8 cellular contexts compared by ENCODE assay signal in the genomic region with DNA sequence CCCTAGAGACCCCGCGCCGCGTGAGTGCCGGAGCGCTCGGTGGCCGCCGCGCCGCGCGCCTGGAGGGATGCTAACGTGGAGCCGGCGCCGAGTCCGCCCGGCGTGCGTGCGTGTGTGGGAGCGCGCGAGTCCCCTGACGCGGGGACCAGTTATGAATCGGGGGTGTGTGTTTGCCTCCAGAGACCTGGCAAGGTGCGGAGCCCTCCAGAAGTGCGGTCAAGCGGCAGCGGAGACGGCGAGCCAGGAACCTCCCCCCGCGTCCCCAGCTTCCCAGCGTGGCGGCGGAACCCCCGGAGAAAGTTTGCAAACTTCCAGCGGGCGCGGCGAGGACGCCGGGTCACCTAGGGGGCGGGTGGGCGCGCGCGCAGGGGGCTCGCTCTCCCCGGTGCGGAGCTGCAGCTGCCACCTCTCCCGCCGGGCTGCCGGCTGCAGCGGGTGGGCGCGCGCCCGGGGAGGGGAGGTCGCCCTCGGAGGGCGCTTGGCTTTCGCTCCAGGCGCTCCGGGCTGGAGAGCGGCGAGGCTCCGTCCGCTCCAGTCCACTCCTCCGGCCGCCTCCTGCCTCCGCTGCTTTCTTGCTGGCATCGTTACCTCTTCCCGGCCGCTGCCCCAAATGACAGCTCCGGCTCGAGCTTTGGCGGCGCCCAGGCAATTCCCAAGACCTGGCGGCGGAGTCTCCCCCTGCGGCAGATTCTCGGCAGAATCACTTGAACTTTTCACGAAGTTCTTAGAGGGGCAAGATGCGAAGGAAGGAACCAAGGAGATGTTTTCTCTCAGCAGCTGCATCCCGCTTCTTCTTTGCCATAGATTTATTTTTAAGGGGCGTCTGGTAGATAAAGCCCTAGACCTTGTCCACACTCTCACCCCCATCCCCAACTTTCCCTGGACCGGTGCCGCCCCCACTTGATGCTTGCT. TPM values are rescaled to one million over a fixed set of nuclear protein-coding genes. Genes with fewer than 3 reads are reported as not detected.
DNase-seq lines count a peak whose midpoint lies in the region; ATAC-seq and TF ChIP-seq lines count a peak whose summit lies in the region.

No MANE protein-coding gene starts in this region.

- H3K27me3 ChIP-seq in CD4-positive, alpha-beta T cell (ENCODE audit: control insufficient read depth, insufficient read depth, low read length) = peaks cover 56% of the 10 kb centered on the region

- intact Hi-C loops in CD4-positive, alpha-beta T cell (cut with DNase I, micrococcal nuclease) = no loop called here

- H3K27ac ChIP-seq in CD4-positive, alpha-beta T cell (ENCODE audit: low read depth, low read length) = no peak overlapping the region

- no peak for ATAC-seq in CD4-positive, alpha-beta T cell (ENCODE audit: poor library complexity)
- peak; percentile 18 for ATAC-seq in activated CD8-positive, alpha-beta memory T cell treated with anti-CD3 and anti-CD28 coated beads, Interleukin-2, amount 10 ng/mL, durations not matched to agents 7 days and 5 days
- ATAC-seq in GM18909 (IDR thresholded peaks at IDR 0.05; ENCODE audit: poor library complexity, unreplicated experiment) (no peak), HG03521 (IDR thresholded peaks at IDR 0.05; ENCODE audit: unreplicated experiment) (no peak)

- no peaks in the 10 kb centered on the region for H3K36me3 Mint-ChIP-seq in CD4-positive, alpha-beta T cell (ENCODE audit: low read depth)
- H3K36me3 Mint-ChIP-seq in activated CD8-positive, alpha-beta memory T cell treated with anti-CD3 and anti-CD28 coated beads, Interleukin-2, amount 10 ng/mL, durations not matched to agents 7 days and 5 days = no peaks in the 10 kb centered on the region

- peaks cover 80% of the 10 kb centered on the region for H3K27me3 Mint-ChIP-seq in CD4-positive, alpha-beta T cell
- peaks cover 69% of the 10 kb centered on the region for H3K27me3 Mint-ChIP-seq in activated CD8-positive, alpha-beta memory T cell treated with anti-CD3 and anti-CD28 coated beads, Interleukin-2, amount 10 ng/mL, durations not matched to agents 7 days and 5 days

- CTCF ChIA-PET in CD4-positive, alpha-beta T cell (lab: Charles Lee) = no interaction called here
- CTCF ChIA-PET in activated CD8-positive, alpha-beta memory T cell treated with anti-CD3 and anti-CD28 coated beads, Interleukin-2, amount 10 ng/mL, durations not matched to agents 7 days and 5 days (lab: Charles Lee) = interaction anchor here (1.1 kb wide), 1 partner anchor 348 kb away, joined by 3 read pairs; no protein-coding TSS in a partner anchor

- POLR2A ChIA-PET in CD4-positive, alpha-beta T cell (lab: Charles Lee) = no interaction called here

- no peak for TF ChIP-seq CTCF in CD4-positive, alpha-beta T cell (IDR thresholded peaks at IDR 0.05)
- TF ChIP-seq CTCF in HFF-Myc (IDR thresholded peaks at IDR 0.05; ENCODE audit: low read depth, low read length, missing control alignments) = no peak

- no peaks in the 10 kb centered on the region for H3K9me3 ChIP-seq in CD4-positive, alpha-beta T cell (ENCODE audit: control insufficient read depth, low read length)

- peak overlapping the region; percentile 73 for H3K4me3 ChIP-seq in HFF-Myc (replicated peaks; ENCODE audit: low read depth, low read length)

- H3K27ac Mint-ChIP-seq in CD4-positive, alpha-beta T cell = no peak overlapping the region
- no peak overlapping the region for H3K27ac Mint-ChIP-seq in activated CD8-positive, alpha-beta memory T cell treated with anti-CD3 and anti-CD28 coated beads, Interleukin-2, amount 10 ng/mL, durations not matched to agents 7 days and 5 days

- peaks cover 20% of the 10 kb centered on the region for H3K4me1 Mint-ChIP-seq in CD4-positive, alpha-beta T cell (ENCODE audit: low read depth)
- peaks cover 12% of the 10 kb centered on the region for H3K4me1 Mint-ChIP-seq in activated CD8-positive, alpha-beta memory T cell treated with anti-CD3 and anti-CD28 coated beads, Interleukin-2, amount 10 ng/mL, durations not matched to agents 7 days and 5 days

- no peak for DNase-seq in CD4-positive, alpha-beta T cell
- DNase-seq in HFF-Myc (ENCODE audit: extremely low read depth, low read depth) (no peak), germinal center (ENCODE audit: low spot score) (peak; percentile 15), occipital lobe (lab: John Stamatoyannopoulos, UW) (peak; percentile 5), Ammon's horn (ENCODE audit: low spot score) (no peak)
- DNase-seq in activated CD8-positive, alpha-beta memory T cell treated with anti-CD3 and anti-CD28 coated beads, Interleukin-2, amount 10 ng/mL, durations not matched to agents 7 days and 5 days = no peak

- peak overlapping the region; percentile 83 for H3K4me3 Mint-ChIP-seq in CD4-positive, alpha-beta T cell
- peak overlapping the region; percentile 58 for H3K4me3 Mint-ChIP-seq in activated CD8-positive, alpha-beta memory T cell treated with anti-CD3 and anti-CD28 coated beads, Interleukin-2, amount 10 ng/mL, durations not matched to agents 7 days and 5 days

- no peaks in the 10 kb centered on the region for H3K9me3 Mint-ChIP-seq in CD4-positive, alpha-beta T cell
- H3K9me3 Mint-ChIP-seq in activated CD8-positive, alpha-beta memory T cell treated with anti-CD3 and anti-CD28 coated beads, Interleukin-2, amount 10 ng/mL, durations not matched to agents 7 days and 5 days (ENCODE audit: low read depth) = no peaks in the 10 kb centered on the region

RNA-seq across cellular contexts. Expression of a gene that starts 2.3 kb away (rescaled TPM):
- total RNA-seq in CD4-positive, alpha-beta T cell = under 1 TPM; 0.19 to 0.22 TPM
- not detected for total RNA-seq in activated CD8-positive, alpha-beta memory T cell treated with anti-CD3 and anti-CD28 coated beads, Interleukin-2, amount 10 ng/mL, durations not matched to agents 7 days and 5 days
- 8.0 TPM for total RNA-seq in occipital lobe

Comparison
In these comparisons a context has a peak if more than half of its experiments do, and no peak if none do; other contexts are left out.
1. DNase-seq: peak in germinal center (single experiment) and occipital lobe (single experiment); none in CD4-positive, alpha-beta T cell (0 of 10), HFF-Myc (single experiment), activated CD8-positive, alpha-beta memory T cell treated with anti-CD3 and anti-CD28 coated beads, Interleukin-2, amount 10 ng/mL, durations not matched to agents 7 days and 5 days (single experiment) and Ammon's horn (single experiment).